In genomic region chr11:71145368-71145767, GRCh38 we compare ENCODE assay signal across 25 cellular contexts.
DNase-seq lines count a peak whose midpoint lies in the region; ATAC-seq, FAIRE-seq and TF ChIP-seq lines count a peak whose summit lies in the region.
"Had no signal": no experiment of that assay in that cellular context is flagged by ENCODE, and none has a peak within 500 bp of the region (broad histone marks: within the 10 kb centered on the region; RNA-seq: fewer than 3 reads in every experiment).

No MANE protein-coding gene starts in this region.

- H3K4me3 ChIP-seq in bronchial epithelial cell (ENCODE audit: low read depth, low read length), result no peak overlapping the region
- H3K4me3 ChIP-seq: A549; BLaER1 treated with 17β-estradiol and CSF1 and Interleukin-3, amounts not matched to agents 10 nM and 100 nM; GM12878; GM23248 had no signal

- no peaks in the 10 kb centered on the region for H3K27me3 ChIP-seq in bronchial epithelial cell (ENCODE audit: control insufficient read depth, insufficient read depth, low read length)

- peak; percentile 50 for FAIRE-seq in bronchial epithelial cell (lab: Jason Lieb, UNC)
- FAIRE-seq: A549, D721Med, GM12878, GM19239, H1 had no signal

- ATAC-seq in HG02840 (IDR thresholded peaks at IDR 0.05; ENCODE audit: low FRiP score, unreplicated experiment), result no peak
- ATAC-seq: GM12878 had no signal

- intact Hi-C loops in posterior vena cava (cut with DNase I), result no loop called here

- DNase-seq in bronchial epithelial cell (ENCODE audit: low read depth) (no peak), mesenteric fat pad (ENCODE audit: low spot score) (peak; percentile 78), posterior vena cava (ENCODE audit: low spot score) (peak; percentile 44), NCI-H2081 treated with DMSO at 0.1 percent for 48 hours (lab: John Stamatoyannopoulos, UW) (no peak), hepatic stellate cell (ENCODE audit: low spot score) (no peak)
- DNase-seq: 8988T; ACHN; AML-193; BE2C; CD4-positive, alpha-beta T cell; CD8-positive, alpha-beta memory T cell; DMS 273 treated with DMSO at 0.1 percent for 48 hours; DMS79; EL; GDM1; GM23248; H7; HCEC 1CT had no signal

- H3K36me3 ChIP-seq in bronchial epithelial cell (ENCODE audit: control insufficient read depth, insufficient read depth, low read length), result peaks cover 2% of the 10 kb centered on the region
- H3K36me3 ChIP-seq: BE2C; BLaER1 treated with 17β-estradiol and CSF1 and Interleukin-3, amounts not matched to agents 10 nM and 100 nM had no signal

- no peak for TF ChIP-seq CTCF in bronchial epithelial cell (IDR thresholded peaks at IDR 0.05; ENCODE audit: insufficient read depth, low read length, severe bottlenecking)

Comparison
In these comparisons a context has a peak if more than half of its experiments do, and no peak if none do; other contexts are left out.
1. DNase-seq: peak in mesenteric fat pad (single experiment) and posterior vena cava (single experiment); none in bronchial epithelial cell (single experiment), NCI-H2081 treated with DMSO at 0.1 percent for 48 hours (single experiment) and hepatic stellate cell (single experiment).